ENCODE assay signal across 30 cellular contexts in the genomic region with DNA sequence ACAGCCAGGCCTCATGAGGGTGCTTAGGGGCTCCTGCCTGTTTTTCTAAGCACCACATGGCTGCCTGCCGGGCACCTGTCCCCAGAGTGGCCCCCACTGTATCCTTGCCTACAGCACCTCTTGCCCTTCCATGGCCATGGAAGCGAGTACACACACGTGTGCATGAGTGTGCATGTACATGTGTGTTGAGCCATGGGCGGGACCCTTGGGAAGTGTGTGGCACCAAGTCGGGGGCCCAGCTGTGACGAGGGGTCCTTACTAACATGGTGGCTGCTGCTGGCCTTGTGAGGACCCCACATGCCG. TPM values are rescaled to one million over a fixed set of nuclear protein-coding genes. Genes with fewer than 3 reads are reported as not detected.
"Had no signal": no experiment of that assay in that cellular context is flagged by ENCODE, and none has a peak within 500 bp of the region (broad histone marks: within the 10 kb centered on the region; RNA-seq: fewer than 3 reads in every experiment).

No MANE protein-coding gene starts in this region.

- H3K36me3 ChIP-seq: ascending aorta, esophagus muscularis mucosa, gastroesophageal sphincter had no signal

- DNase-seq: activated CD4-positive, alpha-beta memory T cell treated with anti-CD3 and anti-CD28 coated beads, Interleukin-2, amount 10 ng/mL, durations not matched to agents 7 days and 5 days; activated CD4-positive, alpha-beta T cell treated with anti-CD3 and anti-CD28 coated beads for 36 hours; activated CD4-positive, alpha-beta T cell treated with anti-CD3 and anti-CD28 coated beads, Interleukin-2, amount 10 ng/mL, durations not matched to agents 7 days and 5 days; activated CD4-positive, alpha-beta T cell treated with anti-CD3 and anti-CD28 coated beads, Interleukin-2, amount 50 U/mL, for 4 hours; activated CD4-positive, CD25-positive, alpha-beta regulatory T cell; activated CD4-positive, CD25-positive, alpha-beta regulatory T cell treated with anti-CD3 and anti-CD28 coated beads, Interleukin-2, amount 50 U/mL, for 72 hours; activated CD8-positive, alpha-beta memory T cell treated with anti-CD3 and anti-CD28 coated beads, Interleukin-2, amount 50 U/mL, for 48 hours; activated gamma-delta T cell; activated naive CD4-positive, alpha-beta T cell; activated naive CD4-positive, alpha-beta T cell treated with anti-CD3 and anti-CD28 coated beads, Interleukin-2, amount 10 ng/mL, durations not matched to agents 7 days and 5 days; activated naive CD8-positive, alpha-beta T cell treated with anti-CD3 and anti-CD28 coated beads, Interleukin-2, amount 10 ng/mL, durations not matched to agents 7 days and 5 days; activated T-cell treated with anti-CD3 and anti-CD28 coated beads for 4 hours; activated T-cell treated with anti-CD3 and anti-CD28 coated beads, Interleukin-2, amount 50 U/mL, for 24 hours; activated T-cell treated with anti-CD3 and anti-CD28 coated beads, Interleukin-2, amount 50 U/mL, for 72 hours; cortex of kidney; dermis blood vessel endothelial cell; effector CD4-positive, alpha-beta T cell; effector memory CD8-positive, alpha-beta T cell; erythroblast; foreskin keratinocyte; T-helper 2 cell had no signal

- H3K9me3 ChIP-seq: ascending aorta, esophagus muscularis mucosa, gastroesophageal sphincter had no signal

- H3K4me3 ChIP-seq: ascending aorta, esophagus muscularis mucosa, gastroesophageal sphincter had no signal

- H3K4me1 ChIP-seq: ascending aorta, foreskin keratinocyte had no signal

- ATAC-seq: activated CD4-positive, alpha-beta T cell treated with anti-CD3 and anti-CD28 coated beads for 36 hours; activated naive CD4-positive, alpha-beta T cell treated with anti-CD3 and anti-CD28 coated beads, Interleukin-2, amount 50 U/mL, for 72 hours; activated T-cell treated with anti-CD3 and anti-CD28 coated beads, Interleukin-2, amount 50 U/mL, for 72 hours; effector memory CD8-positive, alpha-beta T cell; foreskin keratinocyte; gastroesophageal sphincter had no signal

- FAIRE-seq: bronchial epithelial cell had no signal

- H3K27me3 ChIP-seq: ascending aorta had no signal

- H3K27ac ChIP-seq: ascending aorta, esophagus muscularis mucosa, foreskin keratinocyte, gastroesophageal sphincter had no signal

RNA-seq across cellular contexts. Expression of a gene that starts 25.8 kb away (rescaled TPM):
- total RNA-seq: activated CD4-positive, alpha-beta memory T cell treated with anti-CD3 and anti-CD28 coated beads, Interleukin-2, amount 10 ng/mL, durations not matched to agents 7 days and 5 days; activated CD4-positive, alpha-beta T cell treated with anti-CD3 and anti-CD28 coated beads for 36 hours; activated CD4-positive, alpha-beta T cell treated with anti-CD3 and anti-CD28 coated beads, Interleukin-2, amount 10 ng/mL, durations not matched to agents 7 days and 5 days; activated naive CD4-positive, alpha-beta T cell treated with anti-CD3 and anti-CD28 coated beads, Interleukin-2, amount 50 U/mL, for 72 hours; activated naive CD8-positive, alpha-beta T cell treated with anti-CD3 and anti-CD28 coated beads, Interleukin-2, amount 10 ng/mL, durations not matched to agents 7 days and 5 days; activated T-cell treated with anti-CD3 and anti-CD28 coated beads, Interleukin-2, amount 50 U/mL, for 72 hours; ascending aorta; bronchial epithelial cell; cardiac septum; cerebellum; dermis blood vessel endothelial cell; esophagus muscularis mucosa; foreskin keratinocyte; gastroesophageal sphincter; glomerular endothelial cell; T-helper 1 cell treated with Interleukin-12 subunit alpha and Interleukin-12 subunit beta and Interleukin-4 antibody, amounts not matched to agents 30 ng/mL and 1 ng/mL, for 36 hours had no signal

RNA-seq across cellular contexts. Expression of a gene that starts 37.1 kb away (rescaled TPM):
- total RNA-seq: activated CD4-positive, alpha-beta memory T cell treated with anti-CD3 and anti-CD28 coated beads, Interleukin-2, amount 10 ng/mL, durations not matched to agents 7 days and 5 days; activated CD4-positive, alpha-beta T cell treated with anti-CD3 and anti-CD28 coated beads for 36 hours; activated CD4-positive, alpha-beta T cell treated with anti-CD3 and anti-CD28 coated beads, Interleukin-2, amount 10 ng/mL, durations not matched to agents 7 days and 5 days; activated naive CD4-positive, alpha-beta T cell treated with anti-CD3 and anti-CD28 coated beads, Interleukin-2, amount 50 U/mL, for 72 hours; activated naive CD8-positive, alpha-beta T cell treated with anti-CD3 and anti-CD28 coated beads, Interleukin-2, amount 10 ng/mL, durations not matched to agents 7 days and 5 days; activated T-cell treated with anti-CD3 and anti-CD28 coated beads, Interleukin-2, amount 50 U/mL, for 72 hours; ascending aorta; bronchial epithelial cell; cardiac septum; cerebellum; dermis blood vessel endothelial cell; esophagus muscularis mucosa; foreskin keratinocyte; gastroesophageal sphincter; glomerular endothelial cell; T-helper 1 cell treated with Interleukin-12 subunit alpha and Interleukin-12 subunit beta and Interleukin-4 antibody, amounts not matched to agents 30 ng/mL and 1 ng/mL, for 36 hours had no signal

RNA-seq across cellular contexts. Expression of a gene that starts 44.4 kb away (rescaled TPM):
- total RNA-seq: activated CD4-positive, alpha-beta memory T cell treated with anti-CD3 and anti-CD28 coated beads, Interleukin-2, amount 10 ng/mL, durations not matched to agents 7 days and 5 days; activated CD4-positive, alpha-beta T cell treated with anti-CD3 and anti-CD28 coated beads for 36 hours; activated CD4-positive, alpha-beta T cell treated with anti-CD3 and anti-CD28 coated beads, Interleukin-2, amount 10 ng/mL, durations not matched to agents 7 days and 5 days; activated naive CD4-positive, alpha-beta T cell treated with anti-CD3 and anti-CD28 coated beads, Interleukin-2, amount 50 U/mL, for 72 hours; activated naive CD8-positive, alpha-beta T cell treated with anti-CD3 and anti-CD28 coated beads, Interleukin-2, amount 10 ng/mL, durations not matched to agents 7 days and 5 days; activated T-cell treated with anti-CD3 and anti-CD28 coated beads, Interleukin-2, amount 50 U/mL, for 72 hours; ascending aorta; bronchial epithelial cell; cardiac septum; cerebellum; dermis blood vessel endothelial cell; esophagus muscularis mucosa; foreskin keratinocyte; gastroesophageal sphincter; glomerular endothelial cell; T-helper 1 cell treated with Interleukin-12 subunit alpha and Interleukin-12 subunit beta and Interleukin-4 antibody, amounts not matched to agents 30 ng/mL and 1 ng/mL, for 36 hours had no signal

RNA-seq across cellular contexts. Expression of a gene that starts 59.4 kb away (rescaled TPM):
- total RNA-seq: activated CD4-positive, alpha-beta memory T cell treated with anti-CD3 and anti-CD28 coated beads, Interleukin-2, amount 10 ng/mL, durations not matched to agents 7 days and 5 days; activated CD4-positive, alpha-beta T cell treated with anti-CD3 and anti-CD28 coated beads for 36 hours; activated CD4-positive, alpha-beta T cell treated with anti-CD3 and anti-CD28 coated beads, Interleukin-2, amount 10 ng/mL, durations not matched to agents 7 days and 5 days; activated naive CD4-positive, alpha-beta T cell treated with anti-CD3 and anti-CD28 coated beads, Interleukin-2, amount 50 U/mL, for 72 hours; activated naive CD8-positive, alpha-beta T cell treated with anti-CD3 and anti-CD28 coated beads, Interleukin-2, amount 10 ng/mL, durations not matched to agents 7 days and 5 days; activated T-cell treated with anti-CD3 and anti-CD28 coated beads, Interleukin-2, amount 50 U/mL, for 72 hours; ascending aorta; bronchial epithelial cell; cardiac septum; cerebellum; dermis blood vessel endothelial cell; esophagus muscularis mucosa; foreskin keratinocyte; gastroesophageal sphincter; glomerular endothelial cell; T-helper 1 cell treated with Interleukin-12 subunit alpha and Interleukin-12 subunit beta and Interleukin-4 antibody, amounts not matched to agents 30 ng/mL and 1 ng/mL, for 36 hours had no signal
